9 cellular contexts compared by ENCODE assay signal in genomic region chr19:55656552-55656951, GRCh38. TPM values are rescaled to one million over a fixed set of nuclear protein-coding genes. Genes with fewer than 3 reads are reported as not detected.
DNase-seq lines count a peak whose midpoint lies in the region; ATAC-seq and TF ChIP-seq lines count a peak whose summit lies in the region.
"Had no signal": no experiment of that assay in that cellular context is flagged by ENCODE, and none has a peak within 500 bp of the region (broad histone marks: within the 10 kb centered on the region; RNA-seq: fewer than 3 reads in every experiment).

No MANE protein-coding gene starts in this region.

- no peak overlapping the region for H2AFZ ChIP-seq in OCI-LY3 (ENCODE audit: low read depth, low read length)

- H3K4me1 Mint-ChIP-seq in Caco-2 (ENCODE audit: low read depth, unreplicated experiment) (peaks cover 15% of the 10 kb centered on the region), endodermal cell (peaks cover 25% of the 10 kb centered on the region), osteocyte (ENCODE audit: unreplicated experiment) (peaks cover 34% of the 10 kb centered on the region)

- H3K27me3 ChIP-seq in Caco-2 (replicated peaks; ENCODE audit: control insufficient read depth, insufficient read depth, low read length) (no peaks in the 10 kb centered on the region), OCI-LY3 (ENCODE audit: low read depth, low read length) (no peaks in the 10 kb centered on the region), endodermal cell (ENCODE audit: control insufficient read depth, insufficient read depth, low read length, poor library complexity, severe bottlenecking) (no peaks in the 10 kb centered on the region)

- H3K36me3 ChIP-seq in Caco-2 (ENCODE audit: control insufficient read depth, insufficient read depth, low read length): no peaks in the 10 kb centered on the region; the same call in none of the 2 replicates
- peaks cover 55% of the 10 kb centered on the region for H3K36me3 ChIP-seq in OCI-LY3 (replicated peaks; ENCODE audit: low read depth, low read length)
- H3K36me3 ChIP-seq in endodermal cell (ENCODE audit: control insufficient read depth, insufficient read depth, low read length): peaks cover 26% of the 10 kb centered on the region

- peak overlapping the region; percentile 98 for H3K4me3 Mint-ChIP-seq in Caco-2 (ENCODE audit: unreplicated experiment)
- peak overlapping the region; percentile 94 for H3K4me3 Mint-ChIP-seq in endodermal cell
- H3K4me3 Mint-ChIP-seq in osteocyte (ENCODE audit: unreplicated experiment): peak overlapping the region; percentile 96

- no peaks in the 10 kb centered on the region for H3K9me3 ChIP-seq in Caco-2
- no peaks in the 10 kb centered on the region for H3K9me3 ChIP-seq in OCI-LY3 (ENCODE audit: insufficient read depth, low read length)
- no peaks in the 10 kb centered on the region for H3K9me3 ChIP-seq in endodermal cell (ENCODE audit: control insufficient read depth, low read length)

- H3K27ac ChIP-seq in OCI-LY3 (ENCODE audit: low read length): peak overlapping the region; percentile 90
- no peak overlapping the region for H3K27ac ChIP-seq in endodermal cell (ENCODE audit: low read depth, low read length)

- H3K9ac ChIP-seq in OCI-LY3 (ENCODE audit: low read length): peak overlapping the region; percentile 94
- H3K9ac ChIP-seq in endodermal cell (ENCODE audit: extremely low read depth, low read length, poor library complexity, severe bottlenecking): peak overlapping the region; percentile 94

- peak overlapping the region; percentile 87 for H3K4me3 ChIP-seq in Caco-2 (ENCODE audit: low read depth, low read length)
- peak overlapping the region; percentile 88 for H3K4me3 ChIP-seq in OCI-LY3 (ENCODE audit: low read length)
- peak overlapping the region; percentile 97 for H3K4me3 ChIP-seq in endodermal cell (ENCODE audit: low read length)

- H3K4me1 ChIP-seq in Caco-2: peaks cover 6% of the 10 kb centered on the region; the same call in 1 of the 2 replicates
- peaks cover 32% of the 10 kb centered on the region for H3K4me1 ChIP-seq in OCI-LY3 (ENCODE audit: low read length)
- peaks cover 5% of the 10 kb centered on the region for H3K4me1 ChIP-seq in endodermal cell (ENCODE audit: control insufficient read depth, insufficient read depth, low read length)

- CTCF ChIA-PET in Caco-2 (lab: Charles Lee): interaction anchor here (0.8 to 1.0 kb wide), 2 partner anchors 15 kb away, joined by 3 to 4 read pairs; no protein-coding TSS in a partner anchor

- ATAC-seq in GM18511 (IDR thresholded peaks at IDR 0.05; ENCODE audit: unreplicated experiment): no peak
- ATAC-seq in GM21447 (IDR thresholded peaks at IDR 0.05; ENCODE audit: unreplicated experiment): no peak

- peaks cover 52% of the 10 kb centered on the region for H4K20me1 ChIP-seq in OCI-LY3 (ENCODE audit: insufficient read depth, low read length)

- no peak for TF ChIP-seq CTCF in Caco-2 (IDR thresholded peaks at IDR 0.05; ENCODE audit: insufficient read depth in 1 of 2, low read depth in 1 of 2, low read length in 1 of 2, severe bottlenecking in 1 of 2, unreplicated experiment in 1 of 2)
- no peak for TF ChIP-seq CTCF in OCI-LY3 (IDR thresholded peaks at IDR 0.05; ENCODE audit: low read depth, low read length)
- TF ChIP-seq CTCF in endodermal cell (conservative IDR thresholded peaks at IDR 0.05): no peak
- TF ChIP-seq CTCF in osteocyte (IDR thresholded peaks at IDR 0.05): no peak

- no TSS peak for BruUV-seq in Caco-2 (replicated peaks; lab: Mats Ljungman, UMichigan)

- 76 to 80% methylated on average over 4 to 7 of the region's 7 CpGs for WGBS in endodermal cell (ENCODE audit: insufficient coverage in 1 of 2, insufficient read length in 1 of 2), 2 experiments

- no peaks in the 10 kb centered on the region for H3K9me3 Mint-ChIP-seq in Caco-2 (ENCODE audit: unreplicated experiment)
- no peaks in the 10 kb centered on the region for H3K9me3 Mint-ChIP-seq in endodermal cell
- H3K9me3 Mint-ChIP-seq in osteocyte (ENCODE audit: unreplicated experiment): no peaks in the 10 kb centered on the region

- H3K27me3 Mint-ChIP-seq in Caco-2 (ENCODE audit: insufficient read depth, unreplicated experiment) (no peaks in the 10 kb centered on the region), endodermal cell (ENCODE audit: insufficient read depth) (no peaks in the 10 kb centered on the region), osteocyte (ENCODE audit: unreplicated experiment) (no peaks in the 10 kb centered on the region)

- peaks cover 63% of the 10 kb centered on the region for H3K79me2 ChIP-seq in OCI-LY3 (ENCODE audit: low read length)

- POLR2A ChIA-PET in Caco-2 (lab: Charles Lee): interaction anchor here (0.6 to 1.5 kb wide), 2 partner anchors 11 to 464 kb away, joined by 4 read pairs; partner anchors contain the start of gene ZNF787

- H3K36me3 Mint-ChIP-seq in Caco-2 (ENCODE audit: insufficient read depth, unreplicated experiment) (peaks cover 60% of the 10 kb centered on the region), endodermal cell (ENCODE audit: low read depth) (peaks cover 24% of the 10 kb centered on the region), osteocyte (ENCODE audit: unreplicated experiment) (peaks cover 4% of the 10 kb centered on the region)

- H3K27ac Mint-ChIP-seq in Caco-2 (ENCODE audit: unreplicated experiment) (peak overlapping the region; percentile 98), endodermal cell (peak overlapping the region; percentile 21), osteocyte (ENCODE audit: unreplicated experiment) (peak overlapping the region; percentile 92)

- no peak for DNase-seq in Caco-2
- DNase-seq in endodermal cell: no peak
- DNase-seq in osteocyte (ENCODE audit: extremely low spot score, unreplicated experiment): no peak
- no peak for DNase-seq in mesenteric fat pad (ENCODE audit: low spot score)
- no peak for DNase-seq in cerebellum (ENCODE audit: low spot score)
- DNase-seq: anterior cingulate cortex had no signal

- H3K4me2 ChIP-seq in OCI-LY3 (ENCODE audit: low read length): peak overlapping the region; percentile 98

- intact Hi-C loops in Caco-2 (cut with micrococcal nuclease; ENCODE audit: unreplicated experiment): loop anchor here (10.0 kb wide), 1 partner anchor 488 kb away; the partner anchor contains the start of gene ZNF444

RNA-seq across cellular contexts. Expression of gene U2AF2, which starts 1.7 kb away (rescaled TPM):
- total RNA-seq in Caco-2 (2022): 289 TPM in 2 replicates
- total RNA-seq in endodermal cell: 100 to 1,000 TPM; 264 to 293 TPM
- 180 TPM for polyA plus RNA-seq in endodermal cell (2013, experiment 1 of 2)
- 161 TPM for polyA plus RNA-seq in endodermal cell (2013, experiment 2 of 2)
- total RNA-seq in osteocyte: 174 and 189 TPM in 2 replicates
- total RNA-seq in mesenteric fat pad: 126 TPM
- total RNA-seq in cerebellum: 52.6 TPM

RNA-seq across cellular contexts. Expression of gene CCDC106, which starts 8.5 kb away (rescaled TPM):
- total RNA-seq in Caco-2 (2022) (17.4 and 17.6 TPM in 2 replicates), endodermal cell (10 to 100 TPM; 18.0 to 24.9 TPM), osteocyte (25.9 and 28.1 TPM in 2 replicates), mesenteric fat pad (16.4 TPM), cerebellum (6.6 TPM)
- 16.2 TPM for polyA plus RNA-seq in endodermal cell (2013, experiment 1 of 2)
- 14.6 TPM for polyA plus RNA-seq in endodermal cell (2013, experiment 2 of 2)

RNA-seq across cellular contexts. Expression of gene ZNF581, which starts 13.1 kb away (rescaled TPM):
- total RNA-seq in Caco-2 (2022) (46.2 and 47.4 TPM in 2 replicates), endodermal cell (10 to 100 TPM; 47.2 to 48.7 TPM), osteocyte (29.6 and 33.8 TPM in 2 replicates), mesenteric fat pad (11.3 TPM), cerebellum (6.5 TPM)
- 41.7 TPM for polyA plus RNA-seq in endodermal cell (2013, experiment 1 of 2)
- 38.5 TPM for polyA plus RNA-seq in endodermal cell (2013, experiment 2 of 2)

RNA-seq across cellular contexts. Expression of gene ZNF580, which starts 15.8 kb away (rescaled TPM):
- 38.5 and 41.4 TPM in 2 replicates for total RNA-seq in Caco-2 (2022)
- 10 to 100 TPM; 27.3 to 38.6 TPM for total RNA-seq in endodermal cell
- 35.6 TPM for polyA plus RNA-seq in endodermal cell (2013, experiment 1 of 2)
- 31.7 TPM for polyA plus RNA-seq in endodermal cell (2013, experiment 2 of 2)
- total RNA-seq in osteocyte: 62.3 and 79.8 TPM in 2 replicates
- total RNA-seq in mesenteric fat pad: 39.6 TPM
- 7.8 TPM for total RNA-seq in cerebellum

RNA-seq across cellular contexts. Expression of gene EPN1, which starts 18.5 kb away (rescaled TPM):
- 197 and 201 TPM in 2 replicates for total RNA-seq in Caco-2 (2022)
- total RNA-seq in endodermal cell: 100 to 1,000 TPM; 148 to 149 TPM
- 79.8 TPM for polyA plus RNA-seq in endodermal cell (2013, experiment 1 of 2)
- polyA plus RNA-seq in endodermal cell (2013, experiment 2 of 2): 73.0 TPM
- 142 and 148 TPM in 2 replicates for total RNA-seq in osteocyte
- 114 TPM for total RNA-seq in mesenteric fat pad
- total RNA-seq in cerebellum: 20.9 TPM

Comparison
In these comparisons a context has a peak if more than half of its experiments do, and no peak if none do; other contexts are left out.
1. H3K27ac Mint-ChIP-seq: peak in every context shown above with its lines; median percentile 98 in Caco-2; 92 in osteocyte; 21 in endodermal cell.